ENCODE assay signal across 1 cellular context in genomic region chr20:35663813-35664543, GRCh38.
TF ChIP-seq lines count a peak whose summit lies in the region.

No MANE protein-coding gene starts in this region.

TF ChIP-seq in IMR-90, 13 proteins besides CTCF, POLR2A, EP300 and RAD21 (continued from another document):
- no peak for TF ChIP-seq RCOR1 (IDR thresholded peaks at IDR 0.05; ENCODE audit: insufficient replicate concordance, low read length)
- peak; percentile 57; the same call in 1 of the 2 replicates for TF ChIP-seq MXI1 (IDR thresholded peaks at IDR 0.05; ENCODE audit: borderline replicate concordance, low read depth, low read length)
